In genomic region chr2:13260401-13260800, GRCh38 we compare ENCODE assay signal across 1 cellular context.
TF ChIP-seq lines count a peak whose summit lies in the region.

No MANE protein-coding gene starts in this region.

TF ChIP-seq in GM23338, 12 proteins besides CTCF, POLR2A, EP300 and RAD21 (continued from another document):
- TF ChIP-seq ZNF462 (CRISPR knock-in tag; IDR thresholded peaks at IDR 0.05) (no peak), CREB1 (CRISPR knock-in tag; IDR thresholded peaks at IDR 0.05; ENCODE audit: low read depth) (no peak)
